ENCODE assay signal across 1 cellular context in genomic region chr2:3518496-3519254, GRCh38.
TF ChIP-seq lines count a peak whose summit lies in the region.

No MANE protein-coding gene starts in this region.

TF ChIP-seq in GM12878, 131 proteins besides CTCF, POLR2A, EP300 and RAD21 (continued from another document and continues in another):
- 0 out of 2 replicates have a peak, but pooled peaks have one; percentile 8 for TF ChIP-seq CREM (IDR thresholded peaks at IDR 0.05; ENCODE audit: low read depth)
- peak; percentile 84; the same call in 1 of the 2 replicates for TF ChIP-seq POLR2AphosphoS5 (IDR thresholded peaks at IDR 0.05; ENCODE audit: low read length)
- TF ChIP-seq RAD51 (IDR thresholded peaks at IDR 0.05) = no peak
- no peak for TF ChIP-seq ZBTB33 (IDR thresholded peaks at IDR 0.05)
- TF ChIP-seq ZSCAN29 (IDR thresholded peaks at IDR 0.05) = no peak
- peak; percentile 86 for TF ChIP-seq PKNOX1 (IDR thresholded peaks at IDR 0.05)
- 0 out of 2 replicates have a peak, but pooled peaks have one; percentile 22 for TF ChIP-seq NBN (IDR thresholded peaks at IDR 0.05)
- TF ChIP-seq FOS (IDR thresholded peaks at IDR 0.05; ENCODE audit: borderline replicate concordance, extremely low read depth, insufficient read length) = no peak
- no peak for TF ChIP-seq CEBPZ (IDR thresholded peaks at IDR 0.05; ENCODE audit: low read depth, low read length)
- peak; percentile 34; the same call in 1 of the 2 replicates for TF ChIP-seq PML (IDR thresholded peaks at IDR 0.05; ENCODE audit: low read length)
- peak; percentile 12; the same call in 1 of the 2 replicates for TF ChIP-seq NR2F1 (conservative IDR thresholded peaks at IDR 0.05)
- peak; percentile 89; the same call in 1 of the 2 replicates for TF ChIP-seq ZNF687 (IDR thresholded peaks at IDR 0.05)
- TF ChIP-seq ZBED1 (IDR thresholded peaks at IDR 0.05; ENCODE audit: borderline replicate concordance) = no peak
- TF ChIP-seq TCF7 (IDR thresholded peaks at IDR 0.05; ENCODE audit: borderline replicate concordance) = no peak
- no peak; the same call in 1 of the 2 replicates for TF ChIP-seq ESRRA (IDR thresholded peaks at IDR 0.05; ENCODE audit: low read length)
- TF ChIP-seq NRF1 (conservative IDR thresholded peaks at IDR 0.05; ENCODE audit: low read depth, low read length) = peak; percentile 95
- peak; percentile 69; the same call in 1 of the 2 replicates for TF ChIP-seq ELK1 (IDR thresholded peaks at IDR 0.05; ENCODE audit: low read depth, low read length)
- TF ChIP-seq STAT1 (conservative IDR thresholded peaks at IDR 0.05) = no peak
- peak; percentile 60 for TF ChIP-seq MYB (IDR thresholded peaks at IDR 0.05; ENCODE audit: borderline replicate concordance, low read depth, low read length)
- no peak for TF ChIP-seq HDGF (IDR thresholded peaks at IDR 0.05)
- peak; percentile 45; the same call in 1 of the 3 replicates for TF ChIP-seq POU2F2 (IDR thresholded peaks at IDR 0.05; ENCODE audit: borderline replicate concordance, low read depth, low read length)
- no peak for TF ChIP-seq SREBF2 (IDR thresholded peaks at IDR 0.05; ENCODE audit: low read length)
- TF ChIP-seq E2F4 (IDR thresholded peaks at IDR 0.05; ENCODE audit: low read depth, low read length) = no peak
- peak; percentile 50 for TF ChIP-seq PBX3 (IDR thresholded peaks at IDR 0.05; ENCODE audit: insufficient replicate concordance, low read depth, low read length)
- peak; percentile 9; the same call in 1 of the 2 replicates for TF ChIP-seq HCFC1 (IDR thresholded peaks at IDR 0.05; ENCODE audit: low read length)
- TF ChIP-seq IRF3 (IDR thresholded peaks at IDR 0.05) = no peak
- TF ChIP-seq PRDM15 (CRISPR knock-in tag; IDR thresholded peaks at IDR 0.05) = no peak
- TF ChIP-seq RB1 (IDR thresholded peaks at IDR 0.05; ENCODE audit: borderline replicate concordance) = no peak; the same call in 1 of the 2 replicates
- TF ChIP-seq CREB1 (IDR thresholded peaks at IDR 0.05; ENCODE audit: low read depth) = no peak
- peak in 1 of 2 experiments; percentile 20; a peak in 1 of 3 replicates for TF ChIP-seq EGR1 (IDR thresholded peaks at IDR 0.05; ENCODE audit: borderline replicate concordance in 1 of 2, low read depth in 2 of 2, low read length in 2 of 2)
- TF ChIP-seq ZNF592 (IDR thresholded peaks at IDR 0.05) = no peak
